8 cellular contexts compared by ENCODE assay signal in genomic region chr7:155445606-155446005, GRCh38. TPM values are rescaled to one million over a fixed set of nuclear protein-coding genes. Genes with fewer than 3 reads are reported as not detected.
"Had no signal": no experiment of that assay in that cellular context is flagged by ENCODE, and none has a peak within 500 bp of the region (broad histone marks: within the 10 kb centered on the region; RNA-seq: fewer than 3 reads in every experiment).

No MANE protein-coding gene starts in this region.

RNA-seq across cellular contexts. Expression of gene EN2, which starts 12.3 kb away (rescaled TPM):
- total RNA-seq: stomach, subcutaneous adipose tissue, temporal lobe, transverse colon, upper lobe of left lung, upper lobe of right lung, ureter, urinary bladder had no signal
